In genomic region chr19:7515471-7516226, GRCh38 we compare ENCODE assay signal across 8 cellular contexts. TPM values are rescaled to one million over a fixed set of nuclear protein-coding genes. Genes with fewer than 3 reads are reported as not detected.
DNase-seq lines count a peak whose midpoint lies in the region; ATAC-seq and TF ChIP-seq lines count a peak whose summit lies in the region.

TSS of gene ZNF358 (plus strand) at chr19:7516103. CDS start at chr19:7519243, 3,140 bp downstream.

- TF ChIP-seq CTCF in WI38 (IDR thresholded peaks at IDR 0.05; ENCODE audit: low read depth, low read length) (no peak), endodermal cell (conservative IDR thresholded peaks at IDR 0.05) (no peak), lower lobe of right lung (IDR thresholded peaks at IDR 0.05) (no peak)

- intact Hi-C loops in lower lobe of right lung (cut with DNase I), result no loop called here

- H3K27ac Mint-ChIP-seq in endodermal cell, result peak within 1 kb of the TSS; percentile 84
- H3K27ac Mint-ChIP-seq in stimulated activated effector memory CD8-positive, alpha-beta T cell treated with anti-CD3 and anti-CD28 coated beads, Interleukin-12 subunit alpha, Interleukin-12 subunit beta, amount 100 ng/mL, for 72 hours, result peak within 1 kb of the TSS; percentile 94

- H3K9me3 Mint-ChIP-seq in endodermal cell, result no peaks in the 10 kb centered on the region
- H3K9me3 Mint-ChIP-seq in stimulated activated effector memory CD8-positive, alpha-beta T cell treated with anti-CD3 and anti-CD28 coated beads, Interleukin-12 subunit alpha, Interleukin-12 subunit beta, amount 100 ng/mL, for 72 hours, result no peaks in the 10 kb centered on the region

- peaks cover 5% of the 10 kb centered on the region for H3K27me3 Mint-ChIP-seq in endodermal cell (ENCODE audit: insufficient read depth)

- H3K9me3 ChIP-seq in endodermal cell (ENCODE audit: control insufficient read depth, low read length) (no peaks in the 10 kb centered on the region), lower lobe of right lung (no peaks in the 10 kb centered on the region)

- peak within 1 kb of the TSS; percentile 80 for H3K4me3 Mint-ChIP-seq in endodermal cell
- peak within 1 kb of the TSS; percentile 75 for H3K4me3 Mint-ChIP-seq in stimulated activated effector memory CD8-positive, alpha-beta T cell treated with anti-CD3 and anti-CD28 coated beads, Interleukin-12 subunit alpha, Interleukin-12 subunit beta, amount 100 ng/mL, for 72 hours

- peaks cover 10% of the 10 kb centered on the region for H3K36me3 Mint-ChIP-seq in endodermal cell (ENCODE audit: low read depth)
- peaks cover 8% of the 10 kb centered on the region for H3K36me3 Mint-ChIP-seq in stimulated activated effector memory CD8-positive, alpha-beta T cell treated with anti-CD3 and anti-CD28 coated beads, Interleukin-12 subunit alpha, Interleukin-12 subunit beta, amount 100 ng/mL, for 72 hours

- H3K36me3 ChIP-seq in endodermal cell (ENCODE audit: control insufficient read depth, insufficient read depth, low read length), result no peaks in the 10 kb centered on the region
- peaks cover 8% of the 10 kb centered on the region for H3K36me3 ChIP-seq in lower lobe of right lung

- no peaks in the 10 kb centered on the region for H3K4me1 ChIP-seq in endodermal cell (ENCODE audit: control insufficient read depth, insufficient read depth, low read length)
- peaks cover 19% of the 10 kb centered on the region for H3K4me1 ChIP-seq in lower lobe of right lung

- H3K27ac ChIP-seq in endodermal cell (ENCODE audit: low read depth, low read length) (peak within 1 kb of the TSS; percentile 94), lower lobe of right lung (peak within 1 kb of the TSS; percentile 86)

- H3K4me3 ChIP-seq in WI38 (ENCODE audit: low read depth, low read length), result peak within 1 kb of the TSS; percentile 81
- peak within 1 kb of the TSS; percentile 84 for H3K4me3 ChIP-seq in endodermal cell (ENCODE audit: low read length)
- peak within 1 kb of the TSS; percentile 75 for H3K4me3 ChIP-seq in lower lobe of right lung

- WGBS in endodermal cell (ENCODE audit: insufficient coverage in 1 of 2, insufficient read length in 1 of 2), 2 experiments, result 7 to 20% methylated on average over 17 to 51 of the region's 51 CpGs

- H3K4me1 Mint-ChIP-seq in endodermal cell, result peaks cover 21% of the 10 kb centered on the region
- H3K4me1 Mint-ChIP-seq in stimulated activated effector memory CD8-positive, alpha-beta T cell treated with anti-CD3 and anti-CD28 coated beads, Interleukin-12 subunit alpha, Interleukin-12 subunit beta, amount 100 ng/mL, for 72 hours, result peaks cover 30% of the 10 kb centered on the region

- peak within 1 kb of the TSS; percentile 81 for H3K9ac ChIP-seq in endodermal cell (ENCODE audit: extremely low read depth, low read length, poor library complexity, severe bottlenecking)

- peak; percentile 87 to 91 for ATAC-seq in lower lobe of right lung
- ATAC-seq in stimulated activated effector memory CD8-positive, alpha-beta T cell treated with anti-CD3 and anti-CD28 coated beads, Interleukin-12 subunit alpha, Interleukin-12 subunit beta, amount 100 ng/mL, for 72 hours, result peak; percentile 88
- ATAC-seq in GM21619 (IDR thresholded peaks at IDR 0.05; ENCODE audit: unreplicated experiment), result no peak

- H3K27me3 ChIP-seq in endodermal cell (ENCODE audit: control insufficient read depth, insufficient read depth, low read length, poor library complexity, severe bottlenecking), result peaks cover 9% of the 10 kb centered on the region
- H3K27me3 ChIP-seq in lower lobe of right lung (ENCODE audit: low read depth), result no peaks in the 10 kb centered on the region

- peak; percentile 64 to 67 for DNase-seq in NCI-H2081 (lab: John Stamatoyannopoulos, UW)
- DNase-seq in NCI-H2081 treated with DMSO at 0.1 percent for 48 hours (lab: John Stamatoyannopoulos, UW), result no peak
- peak; percentile 77 for DNase-seq in NCI-H1105 treated with DMSO at 0.1 percent for 48 hours (lab: John Stamatoyannopoulos, UW)
- DNase-seq in endodermal cell, result peak; percentile 92
- peak; percentile 85 for DNase-seq in lower lobe of right lung
- DNase-seq in stimulated activated effector memory CD8-positive, alpha-beta T cell treated with anti-CD3 and anti-CD28 coated beads, Interleukin-12 subunit alpha, Interleukin-12 subunit beta, amount 100 ng/mL, for 72 hours (ENCODE audit: low spot score in 2 of 2), result peak in 1 of 2 donors; percentile 71

RNA-seq across cellular contexts. Expression of gene ZNF358, which starts in this region (rescaled TPM):
- total RNA-seq in endodermal cell (10 to 100 TPM; 45.9 to 53.2 TPM), lower lobe of right lung (54.9 TPM)
- 66.1 TPM for polyA plus RNA-seq in endodermal cell (2013, experiment 1 of 2)
- polyA plus RNA-seq in endodermal cell (2013, experiment 2 of 2), result 59.3 TPM
